ENCODE assay signal across 1 cellular context in the genomic region with DNA sequence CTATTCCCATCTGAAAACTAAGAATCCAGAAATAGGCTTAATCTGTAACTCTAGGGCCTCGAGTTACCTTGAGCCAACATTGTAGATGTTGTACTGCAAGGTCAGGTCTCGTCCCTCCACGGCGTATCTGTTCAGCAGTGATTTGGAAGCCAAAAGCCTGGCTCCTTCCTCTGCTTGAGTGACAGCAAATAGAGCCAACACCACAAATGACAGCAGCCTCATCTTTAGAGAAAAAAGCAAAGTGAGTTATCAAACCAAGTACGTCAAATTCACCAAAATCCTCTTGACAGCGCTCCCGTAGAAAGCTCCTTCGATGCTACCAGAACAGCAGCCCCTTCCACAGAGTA.
TF ChIP-seq lines count a peak whose summit lies in the region.

No MANE protein-coding gene starts in this region.

TF ChIP-seq in IMR-90, 13 proteins besides CTCF, POLR2A, EP300 and RAD21:
- no peak for TF ChIP-seq MAZ (IDR thresholded peaks at IDR 0.05; ENCODE audit: borderline replicate concordance, low read depth, low read length)
- no peak for TF ChIP-seq RCOR1 (IDR thresholded peaks at IDR 0.05; ENCODE audit: insufficient replicate concordance, low read length)
- no peak for TF ChIP-seq FOS (IDR thresholded peaks at IDR 0.05; ENCODE audit: low read depth, low read length)
- TF ChIP-seq MAFK (IDR thresholded peaks at IDR 0.05; ENCODE audit: low read depth, low read length): no peak
- TF ChIP-seq NFE2L2 (IDR thresholded peaks at IDR 0.05; ENCODE audit: low read depth, low read length): no peak
- TF ChIP-seq CEBPB (IDR thresholded peaks at IDR 0.05; ENCODE audit: low read depth, low read length): no peak
- TF ChIP-seq, protein P1, sequence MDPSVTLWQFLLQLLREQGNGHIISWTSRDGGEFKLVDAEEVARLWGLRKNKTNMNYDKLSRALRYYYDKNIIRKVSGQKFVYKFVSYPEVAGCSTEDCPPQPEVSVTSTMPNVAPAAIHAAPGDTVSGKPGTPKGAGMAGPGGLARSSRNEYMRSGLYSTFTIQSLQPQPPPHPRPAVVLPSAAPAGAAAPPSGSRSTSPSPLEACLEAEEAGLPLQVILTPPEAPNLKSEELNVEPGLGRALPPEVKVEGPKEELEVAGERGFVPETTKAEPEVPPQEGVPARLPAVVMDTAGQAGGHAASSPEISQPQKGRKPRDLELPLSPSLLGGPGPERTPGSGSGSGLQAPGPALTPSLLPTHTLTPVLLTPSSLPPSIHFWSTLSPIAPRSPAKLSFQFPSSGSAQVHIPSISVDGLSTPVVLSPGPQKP (IDR thresholded peaks at IDR 0.05; ENCODE audit: borderline replicate concordance, low read depth, low read length): no peak
- TF ChIP-seq SMC3 (IDR thresholded peaks at IDR 0.05; ENCODE audit: low read depth, low read length): no peak
- TF ChIP-seq, protein P2, sequence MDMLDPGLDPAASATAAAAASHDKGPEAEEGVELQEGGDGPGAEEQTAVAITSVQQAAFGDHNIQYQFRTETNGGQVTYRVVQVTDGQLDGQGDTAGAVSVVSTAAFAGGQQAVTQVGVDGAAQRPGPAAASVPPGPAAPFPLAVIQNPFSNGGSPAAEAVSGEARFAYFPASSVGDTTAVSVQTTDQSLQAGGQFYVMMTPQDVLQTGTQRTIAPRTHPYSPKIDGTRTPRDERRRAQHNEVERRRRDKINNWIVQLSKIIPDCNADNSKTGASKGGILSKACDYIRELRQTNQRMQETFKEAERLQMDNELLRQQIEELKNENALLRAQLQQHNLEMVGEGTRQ (IDR thresholded peaks at IDR 0.05; ENCODE audit: low read depth, low read length): no peak
